Comparison of ENCODE assay signal across 11 cellular contexts in genomic region chr15:101246824-101247745, GRCh38. TPM values are rescaled to one million over a fixed set of nuclear protein-coding genes. Genes with fewer than 3 reads are reported as not detected.
DNase-seq lines count a peak whose midpoint lies in the region; ATAC-seq, FAIRE-seq and TF ChIP-seq lines count a peak whose summit lies in the region.
"Had no signal": no experiment of that assay in that cellular context is flagged by ENCODE, and none has a peak within 500 bp of the region (broad histone marks: within the 10 kb centered on the region; RNA-seq: fewer than 3 reads in every experiment).

No MANE protein-coding gene starts in this region.

- peaks cover 30% of the 10 kb centered on the region for H3K4me1 Mint-ChIP-seq in astrocyte (ENCODE audit: low read depth, unreplicated experiment)
- H3K4me1 Mint-ChIP-seq in nephron, result peaks cover 74% of the 10 kb centered on the region

- H3K4me3 ChIP-seq in BLaER1 treated with 17β-estradiol and CSF1 and Interleukin-3, amounts not matched to agents 10 nM and 100 nM, result peak overlapping the region in 7 of 10 experiments; percentile 1 to 23 (median 14); a peak in 11 of 20 replicates
- H3K4me3 ChIP-seq in IMR-90 (ENCODE audit: insufficient read depth, low read depth, low read length) (no peak overlapping the region), astrocyte (ENCODE audit: insufficient read depth, low read depth, low read length) (no peak overlapping the region)

- H4K5ac ChIP-seq in IMR-90 (ENCODE audit: low read depth, low read length), result no peak overlapping the region

- H3K9me3 ChIP-seq in BLaER1 treated with 17β-estradiol and CSF1 and Interleukin-3, amounts not matched to agents 10 nM and 100 nM (replicated peaks in 1 of 11), result no peaks in the 10 kb centered on the region
- H3K9me3 ChIP-seq in IMR-90 (ENCODE audit: control insufficient read depth, insufficient read depth, low read length) (no peaks in the 10 kb centered on the region), astrocyte (ENCODE audit: insufficient read depth, low read depth, low read length) (no peaks in the 10 kb centered on the region)

- H2BK20ac ChIP-seq in IMR-90 (ENCODE audit: low read depth, low read length), result no peak overlapping the region

- H2AFZ ChIP-seq in IMR-90 (replicated peaks; ENCODE audit: low read length, poor library complexity), result no peak overlapping the region
- H2AFZ ChIP-seq in astrocyte (ENCODE audit: low read depth, low read length), result no peak overlapping the region

- no peak overlapping the region for H3K4me3 Mint-ChIP-seq in astrocyte (ENCODE audit: unreplicated experiment)
- peak overlapping the region in 2 of 3 experiments; percentile 16 to 17 for H3K4me3 Mint-ChIP-seq in nephron

- dilution Hi-C loops in IMR-90 (cut with HindIII; ENCODE audit: low sequenced_read_pairs, unreplicated experiment), result no loop called here

- H2AK9ac ChIP-seq in IMR-90 (replicated peaks; ENCODE audit: low read depth, low read length, poor library complexity), result no peak overlapping the region

- H3K27ac Mint-ChIP-seq in astrocyte (ENCODE audit: unreplicated experiment), result no peak overlapping the region
- peak overlapping the region in 1 of 3 experiments; percentile 6 for H3K27ac Mint-ChIP-seq in nephron

- POLR2A ChIA-PET in IMR-90 (lab: Charles Lee; ENCODE audit: unreplicated experiment), result no interaction called here

- no peak overlapping the region for H4K91ac ChIP-seq in IMR-90 (ENCODE audit: insufficient read depth, low read depth, low read length)

- TF ChIP-seq POLR2A in IMR-90 (IDR thresholded peaks at IDR 0.05; ENCODE audit: low read depth, low read length), result peak; percentile 32; the same call in 1 of the 2 replicates

- H2AK5ac ChIP-seq in IMR-90 (ENCODE audit: low read depth, low read length), result no peak overlapping the region

- H3K79me1 ChIP-seq in IMR-90 (ENCODE audit: low read depth in 1 of 2, low read length in 2 of 2), result peaks cover 0 to 65% of the 10 kb centered on the region in 2 experiments; a peak in 2 of 4 replicates

- H4K8ac ChIP-seq in IMR-90 (ENCODE audit: low read depth in 2 of 2, low read length in 2 of 2), result no peak overlapping the region

- H2BK15ac ChIP-seq in IMR-90 (ENCODE audit: low read depth, low read length), result no peak overlapping the region

- H3K23ac ChIP-seq in IMR-90 (ENCODE audit: low read depth, low read length), result peak overlapping the region; percentile 41; the same call in 1 of the 2 replicates

- H2BK120ac ChIP-seq in IMR-90 (ENCODE audit: low read depth, low read length), result no peak overlapping the region

- H3K27me3 ChIP-seq in BLaER1 treated with 17β-estradiol and CSF1 and Interleukin-3, amounts not matched to agents 10 nM and 100 nM, result no peaks in the 10 kb centered on the region
- H3K27me3 ChIP-seq in IMR-90 (ENCODE audit: control insufficient read depth, insufficient read depth, low read length), result no peaks in the 10 kb centered on the region
- no peaks in the 10 kb centered on the region for H3K27me3 ChIP-seq in astrocyte (ENCODE audit: insufficient read depth, low read length)

- H3K9me3 Mint-ChIP-seq in astrocyte (ENCODE audit: unreplicated experiment), result no peaks in the 10 kb centered on the region
- no peaks in the 10 kb centered on the region for H3K9me3 Mint-ChIP-seq in nephron

- peak overlapping the region in 9 of 11 experiments; percentile 2 to 97 (median 94); a peak in 17 of 22 replicates for H3K27ac ChIP-seq in BLaER1 treated with 17β-estradiol and CSF1 and Interleukin-3, amounts not matched to agents 10 nM and 100 nM
- H3K27ac ChIP-seq in IMR-90 (ENCODE audit: insufficient read depth, low read length) (no peak overlapping the region), astrocyte (ENCODE audit: low read depth, low read length) (no peak overlapping the region)
- H3K27ac ChIP-seq: WERI-Rb-1 had no signal

- peak overlapping the region; percentile 85 to 100 (median 95) for H3K4me2 ChIP-seq in BLaER1 treated with 17β-estradiol and CSF1 and Interleukin-3, amounts not matched to agents 10 nM and 100 nM
- H3K4me2 ChIP-seq in IMR-90 (ENCODE audit: low read depth, low read length) (no peak overlapping the region; the same call in 1 of the 2 replicates), astrocyte (ENCODE audit: low read length) (peak overlapping the region; percentile 41)

- CTCF ChIA-PET in IMR-90 (lab: Yijun Ruan, JAX), result no interaction called here

- FAIRE-seq in astrocyte (lab: Jason Lieb, UNC), result no peak
- FAIRE-seq: RCC 7860 had no signal

- intact Hi-C loops in IMR-90 (cut with micrococcal nuclease), result no loop called here

- H3K36me3 ChIP-seq in BLaER1 treated with 17β-estradiol and CSF1 and Interleukin-3, amounts not matched to agents 10 nM and 100 nM, result peaks cover 0 to 49% (median 13%) of the 10 kb centered on the region in 11 experiments; a peak in 11 of 22 replicates
- H3K36me3 ChIP-seq in IMR-90 (ENCODE audit: control insufficient read depth, insufficient read depth, low read length) (peaks cover 20% of the 10 kb centered on the region), astrocyte (ENCODE audit: insufficient read depth, low read length) (peaks cover 17% of the 10 kb centered on the region)

- TF ChIP-seq RAD21 in IMR-90 (IDR thresholded peaks at IDR 0.05; ENCODE audit: low read length), result no peak

- no peaks in the 10 kb centered on the region for H3K27me3 Mint-ChIP-seq in astrocyte (ENCODE audit: low read depth, unreplicated experiment)
- no peaks in the 10 kb centered on the region for H3K27me3 Mint-ChIP-seq in nephron (ENCODE audit: low read depth)

- H3K4me1 ChIP-seq in BLaER1 treated with 17β-estradiol and CSF1 and Interleukin-3, amounts not matched to agents 10 nM and 100 nM, result peaks cover 82 to 86% (median 84%) of the 10 kb centered on the region in 10 experiments
- H3K4me1 ChIP-seq in IMR-90 (ENCODE audit: control insufficient read depth, insufficient read depth, low read length) (peaks cover 34% of the 10 kb centered on the region), astrocyte (ENCODE audit: insufficient read depth, low read length) (peaks cover 41% of the 10 kb centered on the region)

- H3K9me1 ChIP-seq in IMR-90 (ENCODE audit: insufficient read depth, low read length), result peaks cover 32% of the 10 kb centered on the region

- in situ Hi-C loops in IMR-90 (cut with MboI; ENCODE audit: low sequenced_read_pairs), result loop anchor here (5.0 kb wide), 1 partner anchor 40 kb away; no protein-coding TSS in a partner anchor

- H3K14ac ChIP-seq in IMR-90 (replicated peaks; ENCODE audit: low read depth, low read length), result no peak overlapping the region

- TF ChIP-seq CTCF in IMR-90 (conservative IDR thresholded peaks at IDR 0.05; ENCODE audit: low read depth, low read length) (no peak), astrocyte (IDR thresholded peaks at IDR 0.05; ENCODE audit: insufficient read depth, low read depth, low read length) (no peak), nephron (IDR thresholded peaks at IDR 0.05; ENCODE audit: unreplicated experiment in 3 of 3) (no peak)

- H2BK5ac ChIP-seq in IMR-90 (ENCODE audit: low read depth, low read length, poor library complexity, severe bottlenecking), result no peak overlapping the region

- H3K9ac ChIP-seq in BLaER1 treated with 17β-estradiol and CSF1 and Interleukin-3, amounts not matched to agents 10 nM and 100 nM, result peak overlapping the region in 10 of 11 experiments; percentile 1 to 57 (median 42); a peak in 16 of 22 replicates
- H3K9ac ChIP-seq in IMR-90 (ENCODE audit: low read depth, low read length), result no peak overlapping the region
- no peak overlapping the region for H3K9ac ChIP-seq in astrocyte (ENCODE audit: low read length)

- no peak for DNase-seq in IMR-90
- DNase-seq in astrocyte (ENCODE audit: low read depth), result no peak
- no peak for DNase-seq in NK-92 (lab: John Stamatoyannopoulos, UW; ENCODE audit: unreplicated experiment)
- DNase-seq in activated effector memory CD4-positive, alpha-beta T cell treated with anti-CD3 and anti-CD28 coated beads, Interleukin-2, amount 50 U/mL, for 16 hours, result no peak
- no peak for DNase-seq in cortex of kidney (lab: John Stamatoyannopoulos, UW)
- DNase-seq in SKM-1 (lab: John Stamatoyannopoulos, UW; ENCODE audit: unreplicated experiment), result no peak
- DNase-seq: anterior cingulate cortex, WERI-Rb-1 had no signal

- no TSS peak for BruUV-seq in IMR-90 (replicated peaks; lab: Mats Ljungman, UMichigan)

- no peak overlapping the region for H3K56ac ChIP-seq in IMR-90 (ENCODE audit: extremely low read depth, insufficient read depth, low read length)

- peaks cover 25 to 88% (median 49%) of the 10 kb centered on the region in 11 experiments; a peak in 19 of 22 replicates for H4K20me1 ChIP-seq in BLaER1 treated with 17β-estradiol and CSF1 and Interleukin-3, amounts not matched to agents 10 nM and 100 nM
- H4K20me1 ChIP-seq in IMR-90 (ENCODE audit: insufficient read depth, low read length) (peaks cover 88% of the 10 kb centered on the region), astrocyte (ENCODE audit: insufficient read depth, low read length) (peaks cover 87% of the 10 kb centered on the region)

- no peak overlapping the region for H3K4ac ChIP-seq in IMR-90 (ENCODE audit: low read depth, low read length)

- no peak for ATAC-seq in IMR-90 (ENCODE audit: low read depth)

- WGBS in IMR-90 (ENCODE audit: extremely low coverage in 2 of 2, insufficient read length in 1 of 2), 2 experiments, result 93% methylated on average over 5 of the region's 10 CpGs; no CpG with 5 or more reads in 1 of the 2 experiments

- no peak overlapping the region for H3K18ac ChIP-seq in IMR-90 (ENCODE audit: low read depth, low read length)

- H3K79me2 ChIP-seq in astrocyte (ENCODE audit: insufficient read depth, low read length), result peaks cover 90% of the 10 kb centered on the region

- H3K36me3 Mint-ChIP-seq in astrocyte (ENCODE audit: low read depth, unreplicated experiment) (peaks cover 3% of the 10 kb centered on the region), nephron (ENCODE audit: low read depth) (peaks cover 17% of the 10 kb centered on the region)

TF ChIP-seq in IMR-90, 13 proteins besides CTCF, POLR2A, EP300 and RAD21 (continues in another document):
- TF ChIP-seq MAZ (IDR thresholded peaks at IDR 0.05; ENCODE audit: borderline replicate concordance, low read depth, low read length), result no peak
- no peak for TF ChIP-seq CHD1 (IDR thresholded peaks at IDR 0.05; ENCODE audit: low read depth, low read length)

RNA-seq across cellular contexts. Expression of gene CHSY1, which starts 4.8 kb away (rescaled TPM):
- total RNA-seq in IMR-90 (2012; rRNA removed) (53.2 and 55.3 TPM in 2 replicates), astrocyte (42.2 and 48.0 TPM in 2 replicates)
- 40.5 and 40.9 TPM in 2 replicates for polyA plus RNA-seq in IMR-90 (2012; rRNA removed)
- polyA plus RNA-seq in IMR-90 (2012; cell fraction: cytosol; rRNA removed), result 12.6 and 25.0 TPM in 2 replicates
- polyA plus RNA-seq in IMR-90 (2012; cell fraction: nucleus; rRNA removed; ENCODE audit: low replicate concordance), result 7.3 and 45.0 TPM in 2 replicates

RNA-seq across cellular contexts. Expression of gene SELENOS, which starts 30.2 kb away (rescaled TPM):
- total RNA-seq in IMR-90 (2012; rRNA removed), result 39.8 and 67.5 TPM in 2 replicates
- 73.9 and 77.1 TPM in 2 replicates for polyA plus RNA-seq in IMR-90 (2012; rRNA removed)
- 61.9 and 89.3 TPM in 2 replicates for polyA plus RNA-seq in IMR-90 (2012; cell fraction: cytosol; rRNA removed)
- polyA plus RNA-seq in IMR-90 (2012; cell fraction: nucleus; rRNA removed; ENCODE audit: low replicate concordance), result 72.4 and 84.7 TPM in 2 replicates
- 71.2 and 79.4 TPM in 2 replicates for total RNA-seq in astrocyte

RNA-seq across cellular contexts. Expression of gene SNRPA1, which starts 48.0 kb away (rescaled TPM):
- total RNA-seq in IMR-90 (2012; rRNA removed) (37.1 and 47.5 TPM in 2 replicates), astrocyte (65.9 and 79.5 TPM in 2 replicates)
- polyA plus RNA-seq in IMR-90 (2012; rRNA removed), result 75.8 and 79.9 TPM in 2 replicates
- polyA plus RNA-seq in IMR-90 (2012; cell fraction: cytosol; rRNA removed), result 32.8 and 36.8 TPM in 2 replicates
- polyA plus RNA-seq in IMR-90 (2012; cell fraction: nucleus; rRNA removed; ENCODE audit: low replicate concordance), result 24.2 and 105 TPM in 2 replicates

Comparison
In these comparisons a context has a peak if more than half of its experiments do, and no peak if none do; other contexts are left out.
1. H3K27ac ChIP-seq: peak in BLaER1 treated with 17β-estradiol and CSF1 and Interleukin-3, amounts not matched to agents 10 nM and 100 nM (9 of 11); none in IMR-90 (single experiment) and astrocyte (single experiment).
2. H3K4me3 ChIP-seq: peak in BLaER1 treated with 17β-estradiol and CSF1 and Interleukin-3, amounts not matched to agents 10 nM and 100 nM (7 of 10); none in IMR-90 (single experiment) and astrocyte (single experiment).
3. H3K9ac ChIP-seq: peak in BLaER1 treated with 17β-estradiol and CSF1 and Interleukin-3, amounts not matched to agents 10 nM and 100 nM (10 of 11); none in IMR-90 (single experiment) and astrocyte (single experiment).